Comparison of ENCODE assay signal across 12 cellular contexts in genomic region chr17:75685508-75685907, GRCh38. TPM values are rescaled to one million over a fixed set of nuclear protein-coding genes. Genes with fewer than 3 reads are reported as not detected.
DNase-seq lines count a peak whose midpoint lies in the region; ATAC-seq and TF ChIP-seq lines count a peak whose summit lies in the region.
"Had no signal": no experiment of that assay in that cellular context is flagged by ENCODE, and none has a peak within 500 bp of the region (broad histone marks: within the 10 kb centered on the region; RNA-seq: fewer than 3 reads in every experiment).

No MANE protein-coding gene starts in this region.

- no peaks in the 10 kb centered on the region for H3K27me3 Mint-ChIP-seq in activated CD4-positive, alpha-beta T cell treated with anti-CD3 and anti-CD28 coated beads for 36 hours
- H3K27me3 Mint-ChIP-seq in type B pancreatic cell, result no peaks in the 10 kb centered on the region

- H3K27me3 ChIP-seq in mucosa of rectum (ENCODE audit: control insufficient read depth in 2 of 2, insufficient read depth in 2 of 2, low read length in 2 of 2), result no peaks in the 10 kb centered on the region

- intact Hi-C loops in activated CD4-positive, alpha-beta T cell treated with anti-CD3 and anti-CD28 coated beads for 36 hours (cut with DNase I, micrococcal nuclease), result no loop called here

- peaks cover 16 to 29% of the 10 kb centered on the region in 2 donors for H3K4me1 ChIP-seq in mucosa of rectum (ENCODE audit: control insufficient read depth in 2 of 2, insufficient read depth in 2 of 2, low read length in 2 of 2)

- H3K9ac ChIP-seq in mucosa of rectum (ENCODE audit: low read depth in 1 of 2, low read length in 2 of 2), result peak overlapping the region in 1 of 2 donors; percentile 32

- H3K9me3 ChIP-seq in mucosa of rectum (ENCODE audit: control insufficient read depth in 2 of 2, low read length in 2 of 2), result no peaks in the 10 kb centered on the region

- no peak overlapping the region for H3K4me3 Mint-ChIP-seq in activated CD4-positive, alpha-beta T cell treated with anti-CD3 and anti-CD28 coated beads for 36 hours
- H3K4me3 Mint-ChIP-seq in type B pancreatic cell, result peak overlapping the region; percentile 54

- CTCF ChIA-PET in activated CD4-positive, alpha-beta T cell treated with anti-CD3 and anti-CD28 coated beads for 36 hours (lab: Charles Lee), result interaction anchor here (0.6 to 6.6 kb wide), 7 partner anchors 10 to 80 kb away, joined by 3 to 54 read pairs (median 5); partner anchors contain the start of genes GALK1 and SMIM5

- no peak for TF ChIP-seq CTCF in type B pancreatic cell (conservative IDR thresholded peaks at IDR 0.05)

- POLR2A ChIA-PET in activated CD4-positive, alpha-beta T cell treated with anti-CD3 and anti-CD28 coated beads for 36 hours (lab: Charles Lee), result no interaction called here

- peak overlapping the region; percentile 30 for H3K27ac ChIP-seq in cingulate gyrus (ENCODE audit: low read depth, low read length)
- peak overlapping the region; percentile 71 to 84 for H3K27ac ChIP-seq in mucosa of rectum (ENCODE audit: low read depth in 2 of 2, low read length in 2 of 2)

- no peak for DNase-seq in activated CD4-positive, alpha-beta T cell treated with anti-CD3 and anti-CD28 coated beads for 36 hours
- no peak for DNase-seq in activated CD4-positive, alpha-beta T cell treated with anti-CD3 and anti-CD28 coated beads for 48 hours
- no peak for DNase-seq in type B pancreatic cell (ENCODE audit: extremely low spot score, unreplicated experiment)
- no peak for DNase-seq in NK-92 (lab: John Stamatoyannopoulos, UW; ENCODE audit: unreplicated experiment)
- DNase-seq in AG08395 (ENCODE audit: low spot score), result no peak
- DNase-seq: activated naive CD4-positive, alpha-beta T cell treated with Interleukin-2 at 50 U/mL for 16 hours; kidney glomerular epithelial cell; NCI-H1436; stimulated activated naive CD8-positive, alpha-beta T cell treated with anti-CD3 and anti-CD28 coated beads, Interleukin-15, Interleukin-2, amounts not matched to agents 100 U/mL and 50 U/mL, for 24 hours had no signal

- H3K36me3 ChIP-seq in mucosa of rectum (ENCODE audit: control insufficient read depth in 2 of 2, insufficient read depth in 2 of 2, low read length in 2 of 2), result peaks cover 0 to 16% of the 10 kb centered on the region in 2 donors

- ATAC-seq in activated CD4-positive, alpha-beta T cell treated with anti-CD3 and anti-CD28 coated beads for 36 hours, result no peak
- no peak for ATAC-seq in HG03095 (IDR thresholded peaks at IDR 0.05; ENCODE audit: unreplicated experiment)
- ATAC-seq: stimulated activated naive CD8-positive, alpha-beta T cell treated with anti-CD3 and anti-CD28 coated beads, Interleukin-15, Interleukin-2, amounts not matched to agents 100 U/mL and 50 U/mL, for 24 hours had no signal

- H3K4me1 Mint-ChIP-seq in activated CD4-positive, alpha-beta T cell treated with anti-CD3 and anti-CD28 coated beads for 36 hours, result peaks cover 56% of the 10 kb centered on the region
- H3K4me1 Mint-ChIP-seq in type B pancreatic cell (ENCODE audit: unreplicated experiment), result peaks cover 47% of the 10 kb centered on the region

- H3K27ac Mint-ChIP-seq in activated CD4-positive, alpha-beta T cell treated with anti-CD3 and anti-CD28 coated beads for 36 hours, result peak overlapping the region; percentile 33
- peak overlapping the region; percentile 96 for H3K27ac Mint-ChIP-seq in type B pancreatic cell

- H3K36me3 Mint-ChIP-seq in activated CD4-positive, alpha-beta T cell treated with anti-CD3 and anti-CD28 coated beads for 36 hours (ENCODE audit: low read depth), result peaks cover 16% of the 10 kb centered on the region
- peaks cover 17% of the 10 kb centered on the region for H3K36me3 Mint-ChIP-seq in type B pancreatic cell

- H3K4me3 ChIP-seq in mucosa of rectum (ENCODE audit: low read length in 2 of 2), result no peak overlapping the region

- H3K9me3 Mint-ChIP-seq in activated CD4-positive, alpha-beta T cell treated with anti-CD3 and anti-CD28 coated beads for 36 hours (ENCODE audit: low read depth), result no peaks in the 10 kb centered on the region
- no peaks in the 10 kb centered on the region for H3K9me3 Mint-ChIP-seq in type B pancreatic cell

RNA-seq across cellular contexts. Expression of gene SAP30BP, which starts 18.4 kb away (rescaled TPM):
- 10 to 100 TPM; 87.8 to 100.0 TPM for total RNA-seq in activated CD4-positive, alpha-beta T cell treated with anti-CD3 and anti-CD28 coated beads for 36 hours
- total RNA-seq in type B pancreatic cell (ENCODE audit: low replicate concordance), result 88.1 and 89.3 TPM in 2 replicates

RNA-seq across cellular contexts. Expression of gene RECQL5, which starts 18.6 kb away (rescaled TPM):
- total RNA-seq in activated CD4-positive, alpha-beta T cell treated with anti-CD3 and anti-CD28 coated beads for 36 hours, result 10 to 100 TPM; 36.4 to 40.5 TPM
- 64.7 and 90.4 TPM in 2 replicates for total RNA-seq in type B pancreatic cell (ENCODE audit: low replicate concordance)

RNA-seq across cellular contexts. Expression of gene ITGB4, which starts 35.8 kb away (rescaled TPM):
- total RNA-seq in activated CD4-positive, alpha-beta T cell treated with anti-CD3 and anti-CD28 coated beads for 36 hours, result 1 to 10 TPM in 1 of 2 experiments, under 1 TPM in 1; 0.62 to 1.5 TPM
- total RNA-seq in type B pancreatic cell (ENCODE audit: low replicate concordance), result 26.4 and 57.8 TPM in 2 replicates

RNA-seq across cellular contexts. Expression of gene SMIM5, which starts 52.3 kb away (rescaled TPM):
- total RNA-seq in activated CD4-positive, alpha-beta T cell treated with anti-CD3 and anti-CD28 coated beads for 36 hours, result under 1 TPM; 0.12 to 0.14 TPM
- 9.3 and 17.7 TPM in 2 replicates for total RNA-seq in type B pancreatic cell (ENCODE audit: low replicate concordance)

Comparison
In these comparisons a context has a peak if more than half of its experiments do, and no peak if none do; other contexts are left out.
1. RNA of gene ITGB4, which starts 35.8 kb away (total RNA-seq): 26.4 to 57.8 TPM in type B pancreatic cell; 0.62 to 1.5 TPM in activated CD4-positive, alpha-beta T cell treated with anti-CD3 and anti-CD28 coated beads for 36 hours; every median in the first group is over 10 times any median in the second.